Comparison of ENCODE assay signal across 16 cellular contexts in the genomic region with DNA sequence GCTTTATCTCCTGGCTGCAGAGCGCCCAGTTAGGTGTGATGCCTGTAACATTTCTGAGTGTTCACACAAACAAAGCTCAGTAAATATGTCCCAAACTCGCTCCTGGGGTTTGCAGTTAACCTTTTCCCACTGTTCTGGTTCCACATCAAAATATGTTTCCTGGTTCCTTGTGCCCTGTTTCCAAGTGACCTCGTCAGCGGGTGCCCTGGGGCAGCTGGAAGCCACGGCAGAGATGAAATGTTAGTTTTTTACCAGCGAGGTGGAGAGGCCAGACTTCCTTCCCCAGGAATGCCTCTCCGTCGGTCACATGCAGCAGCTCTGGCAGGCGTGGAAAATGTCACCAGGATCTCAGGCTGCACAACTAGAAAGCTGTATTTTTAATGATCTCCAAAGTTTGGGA.
"Had no signal": no experiment of that assay in that cellular context is flagged by ENCODE, and none has a peak within 500 bp of the region (broad histone marks: within the 10 kb centered on the region; RNA-seq: fewer than 3 reads in every experiment).

No MANE protein-coding gene starts in this region.

- DNase-seq: activated CD4-positive, alpha-beta memory T cell treated with anti-CD3 and anti-CD28 coated beads for 36 hours; activated CD8-positive, alpha-beta memory T cell treated with anti-CD3 and anti-CD28 coated beads, Interleukin-2, amount 50 U/mL, for 4 hours; activated naive CD4-positive, alpha-beta T cell treated with anti-CD3 and anti-CD28 coated beads, Interleukin-2, amount 50 U/mL, for 16 hours; esophagus squamous epithelium; foreskin fibroblast; immature natural killer cell; left colon; mesenchymal stem cell; nephron progenitor cell; stimulated activated CD4-positive, alpha-beta T cell treated with anti-CD3 and anti-CD28 coated beads, Interleukin-4, amount 100 ng/mL, for 24 hours; stimulated activated naive CD8-positive, alpha-beta T cell treated with anti-CD3 and anti-CD28 coated beads, Interleukin-15, amount 100 ng/mL, for 72 hours; T-helper 1 cell; testis had no signal

- H3K4me3 Mint-ChIP-seq: activated CD4-positive, alpha-beta memory T cell treated with anti-CD3 and anti-CD28 coated beads for 36 hours; activated T-helper 17 cell treated with anti-CD3 and anti-CD28 coated beads, Interleukin-2, amount 50 U/mL, for 72 hours; immature natural killer cell; nephron progenitor cell; stimulated activated naive CD8-positive, alpha-beta T cell treated with anti-CD3 and anti-CD28 coated beads, Interleukin-15, amount 100 ng/mL, for 72 hours had no signal

- H3K4me3 ChIP-seq: esophagus squamous epithelium, SK-N-MC, testis, upper lobe of right lung had no signal

- H3K27ac ChIP-seq: SK-N-MC, testis, upper lobe of right lung had no signal

- H3K27me3 ChIP-seq: esophagus squamous epithelium, testis, upper lobe of right lung had no signal

- H3K27ac Mint-ChIP-seq: immature natural killer cell, nephron progenitor cell had no signal

- H3K27me3 Mint-ChIP-seq: activated CD4-positive, alpha-beta memory T cell treated with anti-CD3 and anti-CD28 coated beads for 36 hours; activated T-helper 17 cell treated with anti-CD3 and anti-CD28 coated beads, Interleukin-2, amount 50 U/mL, for 72 hours; stimulated activated naive CD8-positive, alpha-beta T cell treated with anti-CD3 and anti-CD28 coated beads, Interleukin-15, amount 100 ng/mL, for 72 hours had no signal

- ATAC-seq: activated T-helper 17 cell treated with anti-CD3 and anti-CD28 coated beads, Interleukin-2, amount 50 U/mL, for 72 hours; left colon; stimulated activated naive CD8-positive, alpha-beta T cell treated with anti-CD3 and anti-CD28 coated beads, Interleukin-15, amount 100 ng/mL, for 72 hours; upper lobe of right lung had no signal

- H3K9me3 Mint-ChIP-seq: activated CD4-positive, alpha-beta memory T cell treated with anti-CD3 and anti-CD28 coated beads for 36 hours; activated T-helper 17 cell treated with anti-CD3 and anti-CD28 coated beads, Interleukin-2, amount 50 U/mL, for 72 hours; nephron progenitor cell; stimulated activated naive CD8-positive, alpha-beta T cell treated with anti-CD3 and anti-CD28 coated beads, Interleukin-15, amount 100 ng/mL, for 72 hours had no signal

- H3K9me3 ChIP-seq: esophagus squamous epithelium, testis, upper lobe of right lung had no signal
